ENCODE assay signal across 20 cellular contexts in the genomic region with DNA sequence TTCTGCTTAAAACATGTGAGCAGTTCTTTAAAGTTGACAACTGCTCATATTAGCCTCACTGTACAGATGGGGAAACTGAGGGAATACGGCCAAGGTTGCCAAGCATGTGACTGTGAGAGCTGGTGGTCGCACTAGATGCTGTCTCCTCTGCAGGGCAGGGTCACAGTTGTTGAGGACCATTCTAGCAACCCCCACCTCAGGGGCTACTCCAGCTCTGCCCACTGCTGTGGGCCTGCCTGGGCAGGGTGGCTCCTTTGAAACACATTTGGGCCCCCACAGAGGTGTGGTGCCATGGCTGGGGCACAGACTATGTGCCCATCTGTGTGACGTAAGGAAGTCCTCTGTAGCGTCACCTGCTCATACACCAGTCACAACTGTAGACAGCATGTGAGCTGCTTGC. TPM values are rescaled to one million over a fixed set of nuclear protein-coding genes. Genes with fewer than 3 reads are reported as not detected.
"Had no signal": no experiment of that assay in that cellular context is flagged by ENCODE, and none has a peak within 500 bp of the region (broad histone marks: within the 10 kb centered on the region; RNA-seq: fewer than 3 reads in every experiment).

No MANE protein-coding gene starts in this region.

- H3K4me2 ChIP-seq: PC-9 had no signal

- H3K27me3 Mint-ChIP-seq: activated CD4-positive, alpha-beta memory T cell treated with anti-CD3 and anti-CD28 coated beads for 36 hours; activated CD4-positive, alpha-beta T cell treated with anti-CD3 and anti-CD28 coated beads, Interleukin-2, amount 10 ng/mL, durations not matched to agents 7 days and 5 days; activated naive CD8-positive, alpha-beta T cell; T-helper 17 cell had no signal

- H3K27ac Mint-ChIP-seq: activated B cell treated with CpG ODN at 0.5 μM for 24 hours; activated CD4-positive, alpha-beta memory T cell treated with anti-CD3 and anti-CD28 coated beads for 36 hours; activated CD4-positive, alpha-beta T cell treated with anti-CD3 and anti-CD28 coated beads, Interleukin-2, amount 10 ng/mL, durations not matched to agents 7 days and 5 days; activated naive CD8-positive, alpha-beta T cell had no signal

- H3K9me3 Mint-ChIP-seq: activated B cell treated with CpG ODN at 0.5 μM for 24 hours; activated CD4-positive, alpha-beta memory T cell treated with anti-CD3 and anti-CD28 coated beads for 36 hours; activated CD4-positive, alpha-beta T cell treated with anti-CD3 and anti-CD28 coated beads, Interleukin-2, amount 10 ng/mL, durations not matched to agents 7 days and 5 days; activated T-cell treated with anti-CD3 and anti-CD28 coated beads, Interleukin-2, amount 50 U/mL, for 4 hours had no signal

- H3K4me3 Mint-ChIP-seq: activated B cell treated with CpG ODN at 0.5 μM for 24 hours; activated CD4-positive, alpha-beta memory T cell treated with anti-CD3 and anti-CD28 coated beads for 36 hours; activated CD4-positive, alpha-beta T cell treated with anti-CD3 and anti-CD28 coated beads, Interleukin-2, amount 10 ng/mL, durations not matched to agents 7 days and 5 days; activated naive CD8-positive, alpha-beta T cell; activated T-cell treated with anti-CD3 and anti-CD28 coated beads, Interleukin-2, amount 50 U/mL, for 4 hours; T-helper 17 cell had no signal

- H3K27ac ChIP-seq: brain microvascular endothelial cell, PC-9 had no signal

- DNase-seq: activated B cell treated with CpG ODN at 0.5 μM for 24 hours; activated CD4-positive, alpha-beta memory T cell treated with anti-CD3 and anti-CD28 coated beads for 36 hours; activated CD4-positive, alpha-beta T cell treated with anti-CD3 and anti-CD28 coated beads, Interleukin-2, amount 10 ng/mL, durations not matched to agents 7 days and 5 days; activated CD8-positive, alpha-beta memory T cell treated with anti-CD3 and anti-CD28 coated beads for 24 hours; activated effector memory CD4-positive, alpha-beta T cell treated with anti-CD3 and anti-CD28 coated beads, Interleukin-2, amount 50 U/mL, for 16 hours; activated naive CD4-positive, alpha-beta T cell treated with Interleukin-2 at 50 U/mL for 16 hours; activated T-cell treated with anti-CD3 and anti-CD28 coated beads, Interleukin-2, amount 50 U/mL, for 4 hours; brain microvascular endothelial cell; NCI-H1105 treated with DMSO at 0.1 percent for 48 hours; NCI-H1436 treated with DMSO at 0.1 percent for 48 hours; NCI-H187; NCI-H2081; PC-9; SIG-M5; T-helper 17 cell; T-helper 9 cell had no signal

- H3K9me3 ChIP-seq: MG63 had no signal

- H3K27me3 ChIP-seq: brain microvascular endothelial cell, MG63 had no signal

- H3K4me3 ChIP-seq: MG63, PC-9 had no signal

- H3K36me3 ChIP-seq: brain microvascular endothelial cell, MG63 had no signal

- H3K4me1 Mint-ChIP-seq: activated B cell treated with CpG ODN at 0.5 μM for 24 hours had no signal

RNA-seq across cellular contexts. Expression of gene THEM5, which starts 0.8 kb away (rescaled TPM):
- total RNA-seq: activated B cell treated with CpG ODN at 0.5 μM for 24 hours; activated CD4-positive, alpha-beta memory T cell treated with anti-CD3 and anti-CD28 coated beads for 36 hours; activated CD4-positive, alpha-beta T cell treated with anti-CD3 and anti-CD28 coated beads, Interleukin-2, amount 10 ng/mL, durations not matched to agents 7 days and 5 days; activated T-cell treated with anti-CD3 and anti-CD28 coated beads, Interleukin-2, amount 50 U/mL, for 4 hours; cardiac septum; PC-9; RPMI7951 had no signal

RNA-seq across cellular contexts. Expression of gene C2CD4D, which starts 13.1 kb away (rescaled TPM):
- total RNA-seq: activated B cell treated with CpG ODN at 0.5 μM for 24 hours, cardiac septum, RPMI7951 had no signal

RNA-seq across cellular contexts. Expression of gene RORC, which starts 21.1 kb away (rescaled TPM):
- total RNA-seq: RPMI7951 had no signal

RNA-seq across cellular contexts. Expression of gene LINGO4, which starts 47.5 kb away (rescaled TPM):
- total RNA-seq: activated B cell treated with CpG ODN at 0.5 μM for 24 hours, PC-9, RPMI7951 had no signal
